25 cellular contexts compared by ENCODE assay signal in genomic region chr11:80239217-80239616, GRCh38.
DNase-seq lines count a peak whose midpoint lies in the region; ATAC-seq, FAIRE-seq and TF ChIP-seq lines count a peak whose summit lies in the region.
"Had no signal": no experiment of that assay in that cellular context is flagged by ENCODE, and none has a peak within 500 bp of the region (broad histone marks: within the 10 kb centered on the region; RNA-seq: fewer than 3 reads in every experiment).

No MANE protein-coding gene starts in this region.

- TF ChIP-seq EP300 in HepG2 (IDR thresholded peaks at IDR 0.05; ENCODE audit: low read depth in 2 of 2, low read length in 2 of 2) (no peak), HepG2 (CRISPR knock-in tag; IDR thresholded peaks at IDR 0.05; ENCODE audit: borderline replicate concordance) (no peak)

- H3K9me3 ChIP-seq in HepG2 (ENCODE audit: low read length) (peaks cover 50% of the 10 kb centered on the region), testis (no peaks in the 10 kb centered on the region)
- H3K9me3 ChIP-seq: BE2C, SJSA1 had no signal

- TF ChIP-seq CTCF in choroid plexus epithelial cell (conservative IDR thresholded peaks at IDR 0.05; ENCODE audit: low read depth, low read length) (no peak), HepG2 (CRISPR knock-in tag; IDR thresholded peaks at IDR 0.05) (no peak), testis (IDR thresholded peaks at IDR 0.05) (no peak)

- CTCF ChIA-PET in HepG2 (lab: Yijun Ruan, JAX; ENCODE audit: low intra/inter-chr PET ratio, low total read pairs): no interaction called here
- CTCF ChIA-PET in activated CD8-positive, alpha-beta memory T cell treated with anti-CD3 and anti-CD28 coated beads, Interleukin-2, amount 10 ng/mL, durations not matched to agents 7 days and 5 days (lab: Charles Lee): no interaction called here

- H4K20me1 ChIP-seq in HepG2 (ENCODE audit: insufficient read depth, low read length): no peaks in the 10 kb centered on the region

- no peaks in the 10 kb centered on the region for H3K4me1 Mint-ChIP-seq in activated CD8-positive, alpha-beta memory T cell treated with anti-CD3 and anti-CD28 coated beads, Interleukin-2, amount 10 ng/mL, durations not matched to agents 7 days and 5 days

- no peaks in the 10 kb centered on the region for H3K27me3 Mint-ChIP-seq in activated CD8-positive, alpha-beta memory T cell treated with anti-CD3 and anti-CD28 coated beads, Interleukin-2, amount 10 ng/mL, durations not matched to agents 7 days and 5 days

- H3K79me2 ChIP-seq in HepG2 (ENCODE audit: insufficient read depth, low read length): no peaks in the 10 kb centered on the region

- peaks cover 11% of the 10 kb centered on the region for H3K9me3 Mint-ChIP-seq in activated CD8-positive, alpha-beta memory T cell treated with anti-CD3 and anti-CD28 coated beads, Interleukin-2, amount 10 ng/mL, durations not matched to agents 7 days and 5 days (ENCODE audit: low read depth)

- H2AFZ ChIP-seq in HepG2 (ENCODE audit: low read length): no peak overlapping the region

- H3K36me3 ChIP-seq in HepG2 (replicated peaks in 1 of 2; ENCODE audit: control insufficient read depth in 1 of 2, insufficient read depth in 2 of 2, low read length in 2 of 2): no peaks in the 10 kb centered on the region
- H3K36me3 ChIP-seq in testis (ENCODE audit: low read depth, missing control alignments): no peaks in the 10 kb centered on the region
- H3K36me3 ChIP-seq: BE2C, SJSA1 had no signal

- DNase-seq in OCI-M1 (lab: John Stamatoyannopoulos, UW): peak; percentile 40
- peak; percentile 40 for DNase-seq in choroid plexus epithelial cell (ENCODE audit: low read depth)
- peak; percentile 1 for DNase-seq in HepG2 (ENCODE audit: low spot score)
- peak; percentile 27 for DNase-seq in testis
- no peak for DNase-seq in activated CD8-positive, alpha-beta memory T cell treated with anti-CD3 and anti-CD28 coated beads, Interleukin-2, amount 10 ng/mL, durations not matched to agents 7 days and 5 days
- DNase-seq in RPMI8226: no peak
- DNase-seq: BE2C, DMS53, GDM1, KBM-7, NCI-H1105, NCI-H146, NCI-H2029, NCI-H2171, NCI-H345, NCI-H524 treated with DMSO at 0.1 percent for 48 hours, NCI-H82 had no signal

- H3K27me3 ChIP-seq in HepG2 (ENCODE audit: control insufficient read depth in 1 of 2, insufficient read depth in 2 of 2, low read length in 2 of 2) (no peaks in the 10 kb centered on the region), testis (no peaks in the 10 kb centered on the region)
- H3K27me3 ChIP-seq: BE2C, SJSA1 had no signal

- no peaks in the 10 kb centered on the region for H3K36me3 Mint-ChIP-seq in activated CD8-positive, alpha-beta memory T cell treated with anti-CD3 and anti-CD28 coated beads, Interleukin-2, amount 10 ng/mL, durations not matched to agents 7 days and 5 days

- H3K4me1 ChIP-seq in HepG2 (ENCODE audit: insufficient read depth, low read length) (no peaks in the 10 kb centered on the region), testis (no peaks in the 10 kb centered on the region)
- H3K4me1 ChIP-seq: BE2C, SJSA1 had no signal

- no peak overlapping the region for H3K4me2 ChIP-seq in HepG2 (ENCODE audit: low read depth, low read length)

- H3K9ac ChIP-seq in HepG2 (ENCODE audit: insufficient read depth, low read depth, low read length): no peak overlapping the region

- no peak for TF ChIP-seq POLR2A in HepG2 (IDR thresholded peaks at IDR 0.05; ENCODE audit: insufficient read depth in 1 of 2, low read depth in 2 of 2, low read length in 2 of 2)
- no peak for TF ChIP-seq POLR2A in testis (IDR thresholded peaks at IDR 0.05)

- POLR2A ChIA-PET in HepG2 (lab: Yijun Ruan, JAX): no interaction called here

- H3K4me3 ChIP-seq in choroid plexus epithelial cell (ENCODE audit: low read depth, low read length): no peak overlapping the region
- H3K4me3 ChIP-seq in HepG2 (replicated peaks in 1 of 3; ENCODE audit: insufficient read depth in 1 of 3, low read depth in 2 of 3, low read length in 3 of 3): no peak overlapping the region
- H3K4me3 ChIP-seq in testis: no peak overlapping the region
- H3K4me3 ChIP-seq: SJSA1 had no signal

- intact Hi-C loops in HepG2 (cut with micrococcal nuclease; ENCODE audit: unreplicated experiment): no loop called here
- intact Hi-C loops in testis (cut with DNase I; ENCODE audit: low total_unique reads): no loop called here

- H3K27ac ChIP-seq in HepG2 (ENCODE audit: extremely low read length, insufficient read depth, low read length) (no peak overlapping the region), testis (no peak overlapping the region)
- H3K27ac ChIP-seq: SJSA1 had no signal

- H3K27ac Mint-ChIP-seq in activated CD8-positive, alpha-beta memory T cell treated with anti-CD3 and anti-CD28 coated beads, Interleukin-2, amount 10 ng/mL, durations not matched to agents 7 days and 5 days: no peak overlapping the region

- 9% methylated on average over 1 of the region's 1 CpG for WGBS in HepG2 (ENCODE audit: low lambda C conversion rate)
- WGBS in testis, 2 donors: 28 to 48% methylated on average over 1 of the region's 1 CpG

- H3K4me3 Mint-ChIP-seq in activated CD8-positive, alpha-beta memory T cell treated with anti-CD3 and anti-CD28 coated beads, Interleukin-2, amount 10 ng/mL, durations not matched to agents 7 days and 5 days: no peak overlapping the region

- TF ChIP-seq RAD21 in HepG2 (CRISPR knock-in tag; IDR thresholded peaks at IDR 0.05): no peak

- ATAC-seq in HepG2 (no peak), HG03108 (IDR thresholded peaks at IDR 0.05; ENCODE audit: unreplicated experiment) (no peak)
- no peak for ATAC-seq in activated CD8-positive, alpha-beta memory T cell treated with anti-CD3 and anti-CD28 coated beads, Interleukin-2, amount 10 ng/mL, durations not matched to agents 7 days and 5 days
- ATAC-seq: HCT116, Right ventricle myocardium inferior had no signal

- BruUV-seq in HepG2 (replicated peaks; lab: Mats Ljungman, UMichigan): no TSS peak

- in situ Hi-C loops in HepG2 (cut with HindIII; ENCODE audit: extremely low pct_ligation_motif_present, low pct_unique_long_range_greater_than_20kb): no loop called here

- FAIRE-seq in HepG2 (lab: Jason Lieb, UNC): no peak
- FAIRE-seq: D721Med, GM18507, H1, RCC 7860 had no signal

TF ChIP-seq in HepG2, 621 proteins besides CTCF, POLR2A, EP300 and RAD21:
- TF ChIP-seq CEBPB (IDR thresholded peaks at IDR 0.05; ENCODE audit: borderline replicate concordance, low read depth, low read length) (peak; percentile 71), SALL2 (CRISPR knock-in tag; IDR thresholded peaks at IDR 0.05) (no peak)

Comparison
In these comparisons a context has a peak if more than half of its experiments do, and no peak if none do; other contexts are left out.
1. DNase-seq: peak in OCI-M1 (single experiment), choroid plexus epithelial cell (single experiment), HepG2 (single experiment) and testis (single experiment); none in activated CD8-positive, alpha-beta memory T cell treated with anti-CD3 and anti-CD28 coated beads, Interleukin-2, amount 10 ng/mL, durations not matched to agents 7 days and 5 days (single experiment) and RPMI8226 (single experiment).